ENCODE assay signal across 16 cellular contexts in genomic region chr12:2456122-2456812, GRCh38.
A peak's percentile ranks its signal among the peaks of the same experiment; 100 is the strongest.
DNase-seq lines count a peak whose midpoint lies in the region; ATAC-seq and TF ChIP-seq lines count a peak whose summit lies in the region.
"Had no signal": no experiment of that assay in that cellular context is flagged by ENCODE, and none has a peak within 500 bp of the region (broad histone marks: within the 10 kb centered on the region; RNA-seq: fewer than 3 reads in every experiment).

No MANE protein-coding gene starts in this region.

- H3K9me3 ChIP-seq in heart left ventricle (no peaks in the 10 kb centered on the region), endodermal cell (ENCODE audit: control insufficient read depth, low read length) (no peaks in the 10 kb centered on the region), lung (ENCODE audit: control insufficient read depth in 2 of 2, insufficient read depth in 1 of 2, low read length in 1 of 2) (peaks cover 0 to 2% of the 10 kb centered on the region in 2 donors), thyroid gland (no peaks in the 10 kb centered on the region)
- H3K9me3 ChIP-seq: BLaER1 treated with 17β-estradiol and CSF1 and Interleukin-3, amounts not matched to agents 10 nM and 100 nM had no signal

- DNase-seq in heart left ventricle (no peak), cardiac septum (ENCODE audit: low spot score) (no peak), endodermal cell (peak; percentile 62), lung (ENCODE audit: low spot score) (peak; percentile 54), thyroid gland (peak; percentile 12 to 15), cerebellar cortex (ENCODE audit: low spot score) (no peak)
- DNase-seq: 8988T; AML-193; Calu3; CD4-positive, alpha-beta T cell; GOT3; H9 had no signal

- no peak overlapping the region for H3K27ac Mint-ChIP-seq in endodermal cell
- H3K27ac Mint-ChIP-seq: CD4-positive, alpha-beta T cell; H9 had no signal

- H3K9me3 Mint-ChIP-seq in endodermal cell, result no peaks in the 10 kb centered on the region
- H3K9me3 Mint-ChIP-seq: CD4-positive, alpha-beta T cell; H9 had no signal

- intact Hi-C loops in heart left ventricle (cut with DNase I) (loop anchor here in 3 of 10 donors (5.0 kb wide), 2 partner anchors 36 to 126 kb away; no protein-coding TSS in a partner anchor), cardiac septum (cut with DNase I) (no loop called here), thyroid gland (cut with DNase I) (no loop called here)

- H3K4me1 ChIP-seq in heart left ventricle (peaks cover 4 to 49% (median 22%) of the 10 kb centered on the region in 12 donors), endodermal cell (ENCODE audit: control insufficient read depth, insufficient read depth, low read length) (no peaks in the 10 kb centered on the region), lung (ENCODE audit: control insufficient read depth in 2 of 2, insufficient read depth in 2 of 2, low read length in 2 of 2) (peaks cover 0 to 6% of the 10 kb centered on the region in 2 donors), thyroid gland (peaks cover 12 to 24% of the 10 kb centered on the region in 2 donors)

- peaks cover 4% of the 10 kb centered on the region for H3K4me1 Mint-ChIP-seq in endodermal cell

- H3K27me3 ChIP-seq in heart left ventricle (no peaks in the 10 kb centered on the region), endodermal cell (ENCODE audit: control insufficient read depth, insufficient read depth, low read length, poor library complexity, severe bottlenecking) (no peaks in the 10 kb centered on the region), lung (ENCODE audit: control insufficient read depth, insufficient read depth) (no peaks in the 10 kb centered on the region), thyroid gland (no peaks in the 10 kb centered on the region)
- H3K27me3 ChIP-seq: BLaER1 treated with 17β-estradiol and CSF1 and Interleukin-3, amounts not matched to agents 10 nM and 100 nM had no signal

- TF ChIP-seq POLR2A in heart left ventricle (IDR thresholded peaks at IDR 0.05) (no peak), thyroid gland (IDR thresholded peaks at IDR 0.05) (no peak), GM18505 (IDR thresholded peaks at IDR 0.05; ENCODE audit: borderline replicate concordance, extremely low read depth, insufficient read depth, insufficient read length) (no peak)

- H3K4me3 Mint-ChIP-seq in endodermal cell, result no peak overlapping the region
- H3K4me3 Mint-ChIP-seq: CD4-positive, alpha-beta T cell; H9 had no signal

- WGBS in heart left ventricle, 4 donors, result 82 to 90% (median 88%) methylated on average over 11 to 12 of the region's 12 CpGs
- WGBS in endodermal cell (ENCODE audit: insufficient coverage in 1 of 2, insufficient read length in 1 of 2), 2 experiments, result 89 to 100% methylated on average over 3 to 12 of the region's 12 CpGs
- 75% methylated on average over 12 of the region's 12 CpGs for WGBS in lung, 2 donors
- 72 to 75% methylated on average over 12 of the region's 12 CpGs for WGBS in thyroid gland, 2 donors

- H3K27me3 Mint-ChIP-seq in endodermal cell (ENCODE audit: insufficient read depth), result no peaks in the 10 kb centered on the region
- H3K27me3 Mint-ChIP-seq: CD4-positive, alpha-beta T cell had no signal

- no peak overlapping the region for H3K4me3 ChIP-seq in heart left ventricle
- H3K4me3 ChIP-seq in endodermal cell (ENCODE audit: low read length), result no peak overlapping the region
- no peak overlapping the region for H3K4me3 ChIP-seq in lung
- no peak overlapping the region for H3K4me3 ChIP-seq in thyroid gland (replicated peaks in 1 of 3)
- H3K4me3 ChIP-seq: BLaER1 treated with 17β-estradiol and CSF1 and Interleukin-3, amounts not matched to agents 10 nM and 100 nM; GM12878 had no signal

- no peaks in the 10 kb centered on the region for H3K36me3 Mint-ChIP-seq in endodermal cell (ENCODE audit: low read depth)

- H3K27ac ChIP-seq in heart left ventricle (peak overlapping the region in 9 of 12 donors; percentile 30 to 87 (median 79)), endodermal cell (ENCODE audit: low read depth, low read length) (no peak overlapping the region), lung (ENCODE audit: low read depth in 1 of 2, low read length in 1 of 2) (no peak overlapping the region), thyroid gland (no peak overlapping the region)
- H3K27ac ChIP-seq: BLaER1 treated with 17β-estradiol and CSF1 and Interleukin-3, amounts not matched to agents 10 nM and 100 nM had no signal

- H3K36me3 ChIP-seq in heart left ventricle, result peaks cover 0 to 65% (median 6%) of the 10 kb centered on the region in 9 donors
- no peaks in the 10 kb centered on the region for H3K36me3 ChIP-seq in endodermal cell (ENCODE audit: control insufficient read depth, insufficient read depth, low read length)
- H3K36me3 ChIP-seq in lung (ENCODE audit: control insufficient read depth in 2 of 2, insufficient read depth in 2 of 2, low read length in 2 of 2), result peaks cover 0 to 2% of the 10 kb centered on the region in 2 donors
- no peaks in the 10 kb centered on the region for H3K36me3 ChIP-seq in thyroid gland
- H3K36me3 ChIP-seq: BLaER1 treated with 17β-estradiol and CSF1 and Interleukin-3, amounts not matched to agents 10 nM and 100 nM had no signal

- H3K9ac ChIP-seq in endodermal cell (ENCODE audit: extremely low read depth, low read length, poor library complexity, severe bottlenecking), result no peak overlapping the region
- H3K9ac ChIP-seq: BLaER1 treated with 17β-estradiol and CSF1 and Interleukin-3, amounts not matched to agents 10 nM and 100 nM had no signal

- TF ChIP-seq CTCF in heart left ventricle (IDR thresholded peaks at IDR 0.05) (no peak), endodermal cell (conservative IDR thresholded peaks at IDR 0.05) (no peak), lung (IDR thresholded peaks at IDR 0.05; ENCODE audit: control extremely low read depth, extremely low read depth) (no peak), thyroid gland (IDR thresholded peaks at IDR 0.05) (no peak)

- no peak for ATAC-seq in heart left ventricle
- ATAC-seq in lung (ENCODE audit: insufficient read depth, low FRiP score), result no peak
- ATAC-seq in GM19035 (IDR thresholded peaks at IDR 0.05; ENCODE audit: unreplicated experiment), result no peak
- no peak for ATAC-seq in GM18505 (IDR thresholded peaks at IDR 0.05; ENCODE audit: unreplicated experiment)
- ATAC-seq: GM12878 had no signal

Comparison
In these comparisons a context has a peak if more than half of its experiments do, and no peak if none do; other contexts are left out.
1. DNase-seq: peak in endodermal cell (single experiment), lung (single experiment) and thyroid gland (2 of 2); none in heart left ventricle (0 of 5), cardiac septum (single experiment) and cerebellar cortex (single experiment).
2. H3K27ac ChIP-seq: peak in heart left ventricle (9 of 12); none in endodermal cell (single experiment), lung (0 of 2) and thyroid gland (0 of 3).